Comparison of ENCODE assay signal across 1 cellular context in genomic region chr5:132414634-132415377, GRCh38.
TF ChIP-seq lines count a peak whose summit lies in the region.

No MANE protein-coding gene starts in this region.

TF ChIP-seq in HepG2, 621 proteins besides CTCF, POLR2A, EP300 and RAD21 (continued from another document):
- TF ChIP-seq, protein P1, sequence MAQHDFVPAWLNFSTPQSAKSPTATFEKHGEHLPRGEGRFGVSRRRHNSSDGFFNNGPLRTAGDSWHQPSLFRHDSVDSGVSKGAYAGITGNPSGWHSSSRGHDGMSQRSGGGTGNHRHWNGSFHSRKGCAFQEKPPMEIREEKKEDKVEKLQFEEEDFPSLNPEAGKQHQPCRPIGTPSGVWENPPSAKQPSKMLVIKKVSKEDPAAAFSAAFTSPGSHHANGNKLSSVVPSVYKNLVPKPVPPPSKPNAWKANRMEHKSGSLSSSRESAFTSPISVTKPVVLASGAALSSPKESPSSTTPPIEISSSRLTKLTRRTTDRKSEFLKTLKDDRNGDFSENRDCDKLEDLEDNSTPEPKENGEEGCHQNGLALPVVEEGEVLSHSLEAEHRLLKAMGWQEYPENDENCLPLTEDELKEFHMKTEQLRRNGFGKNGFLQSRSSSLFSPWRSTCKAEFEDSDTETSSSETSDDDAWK (CRISPR knock-in tag; IDR thresholded peaks at IDR 0.05): no peak
- 0 out of 2 replicates have a peak, but pooled peaks have one; percentile 38 for TF ChIP-seq THRA (CRISPR knock-in tag; IDR thresholded peaks at IDR 0.05; ENCODE audit: borderline replicate concordance)
- TF ChIP-seq PPARG (CRISPR knock-in tag; conservative IDR thresholded peaks at IDR 0.05): peak; percentile 81
- no peak for TF ChIP-seq ZFX (CRISPR knock-in tag; IDR thresholded peaks at IDR 0.05; ENCODE audit: low read depth)
- peak; percentile 30; the same call in 1 of the 2 replicates for TF ChIP-seq RARA (CRISPR knock-in tag; IDR thresholded peaks at IDR 0.05)
- peak; percentile 52; the same call in 1 of the 2 replicates for TF ChIP-seq BCL6 (CRISPR knock-in tag; IDR thresholded peaks at IDR 0.05)
- TF ChIP-seq FOSL2 (CRISPR knock-in tag; IDR thresholded peaks at IDR 0.05): no peak
- no peak for TF ChIP-seq FOXM1 (CRISPR knock-in tag; IDR thresholded peaks at IDR 0.05)
- no peak for TF ChIP-seq KLF16 (CRISPR knock-in tag; IDR thresholded peaks at IDR 0.05)
- no peak for TF ChIP-seq REST (IDR thresholded peaks at IDR 0.05; ENCODE audit: borderline replicate concordance in 1 of 2, low read depth in 1 of 2, low read length in 2 of 2)
- TF ChIP-seq, protein P2, sequence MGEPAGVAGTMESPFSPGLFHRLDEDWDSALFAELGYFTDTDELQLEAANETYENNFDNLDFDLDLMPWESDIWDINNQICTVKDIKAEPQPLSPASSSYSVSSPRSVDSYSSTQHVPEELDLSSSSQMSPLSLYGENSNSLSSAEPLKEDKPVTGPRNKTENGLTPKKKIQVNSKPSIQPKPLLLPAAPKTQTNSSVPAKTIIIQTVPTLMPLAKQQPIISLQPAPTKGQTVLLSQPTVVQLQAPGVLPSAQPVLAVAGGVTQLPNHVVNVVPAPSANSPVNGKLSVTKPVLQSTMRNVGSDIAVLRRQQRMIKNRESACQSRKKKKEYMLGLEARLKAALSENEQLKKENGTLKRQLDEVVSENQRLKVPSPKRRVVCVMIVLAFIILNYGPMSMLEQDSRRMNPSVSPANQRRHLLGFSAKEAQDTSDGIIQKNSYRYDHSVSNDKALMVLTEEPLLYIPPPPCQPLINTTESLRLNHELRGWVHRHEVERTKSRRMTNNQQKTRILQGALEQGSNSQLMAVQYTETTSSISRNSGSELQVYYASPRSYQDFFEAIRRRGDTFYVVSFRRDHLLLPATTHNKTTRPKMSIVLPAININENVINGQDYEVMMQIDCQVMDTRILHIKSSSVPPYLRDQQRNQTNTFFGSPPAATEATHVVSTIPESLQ (CRISPR knock-in tag; conservative IDR thresholded peaks at IDR 0.05): no peak
- no peak for TF ChIP-seq HOXA7 (CRISPR knock-in tag; IDR thresholded peaks at IDR 0.05)
- TF ChIP-seq KAT8 (CRISPR knock-in tag; IDR thresholded peaks at IDR 0.05): 0 out of 2 replicates have a peak, but pooled peaks have one; percentile 12
- TF ChIP-seq EHMT2 (IDR thresholded peaks at IDR 0.05; ENCODE audit: borderline replicate concordance, low read depth, low read length): no peak
- TF ChIP-seq, protein P3, sequence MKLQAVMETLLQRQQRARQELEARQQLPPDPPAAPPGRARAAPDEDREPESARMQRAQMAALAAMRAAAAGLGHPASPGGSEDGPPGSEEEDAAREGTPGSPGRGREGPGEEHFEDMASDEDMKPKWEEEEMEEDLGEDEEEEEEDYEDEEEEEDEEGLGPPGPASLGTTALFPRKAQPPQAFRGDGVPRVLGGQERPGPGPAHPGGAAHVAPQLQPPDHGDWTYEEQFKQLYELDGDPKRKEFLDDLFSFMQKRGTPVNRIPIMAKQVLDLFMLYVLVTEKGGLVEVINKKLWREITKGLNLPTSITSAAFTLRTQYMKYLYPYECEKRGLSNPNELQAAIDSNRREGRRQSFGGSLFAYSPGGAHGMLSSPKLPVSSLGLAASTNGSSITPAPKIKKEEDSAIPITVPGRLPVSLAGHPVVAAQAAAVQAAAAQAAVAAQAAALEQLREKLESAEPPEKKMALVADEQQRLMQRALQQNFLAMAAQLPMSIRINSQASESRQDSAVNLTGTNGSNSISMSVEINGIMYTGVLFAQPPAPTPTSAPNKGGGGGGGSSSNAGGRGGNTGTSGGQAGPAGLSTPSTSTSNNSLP (IDR thresholded peaks at IDR 0.05; ENCODE audit: low read depth, low read length): 0 out of 2 replicates have a peak, but pooled peaks have one; percentile 4
- TF ChIP-seq HNF4A (CRISPR knock-in tag; IDR thresholded peaks at IDR 0.05): peak; percentile 31
- TF ChIP-seq MEIS1 (CRISPR knock-in tag; IDR thresholded peaks at IDR 0.05; ENCODE audit: borderline replicate concordance): no peak
- TF ChIP-seq PAXIP1 (CRISPR knock-in tag; conservative IDR thresholded peaks at IDR 0.05): peak; percentile 60; the same call in 1 of the 2 replicates
- TF ChIP-seq ZNF562 (CRISPR knock-in tag; IDR thresholded peaks at IDR 0.05; ENCODE audit: borderline replicate concordance): no peak
- no peak for TF ChIP-seq ZNF577 (CRISPR knock-in tag; IDR thresholded peaks at IDR 0.05; ENCODE audit: borderline replicate concordance, low read depth)
- TF ChIP-seq MAFF (IDR thresholded peaks at IDR 0.05; ENCODE audit: low read depth, low read length): no peak
- TF ChIP-seq HOMEZ (CRISPR knock-in tag; IDR thresholded peaks at IDR 0.05; ENCODE audit: low read depth): 0 out of 2 replicates have a peak, but pooled peaks have one; percentile 9
- no peak for TF ChIP-seq JARID2 (CRISPR knock-in tag; IDR thresholded peaks at IDR 0.05; ENCODE audit: insufficient replicate concordance)
- TF ChIP-seq ZNF747 (CRISPR knock-in tag; IDR thresholded peaks at IDR 0.05; ENCODE audit: borderline replicate concordance): no peak
